Comparison of ENCODE assay signal across 2 cellular contexts in the genomic region with DNA sequence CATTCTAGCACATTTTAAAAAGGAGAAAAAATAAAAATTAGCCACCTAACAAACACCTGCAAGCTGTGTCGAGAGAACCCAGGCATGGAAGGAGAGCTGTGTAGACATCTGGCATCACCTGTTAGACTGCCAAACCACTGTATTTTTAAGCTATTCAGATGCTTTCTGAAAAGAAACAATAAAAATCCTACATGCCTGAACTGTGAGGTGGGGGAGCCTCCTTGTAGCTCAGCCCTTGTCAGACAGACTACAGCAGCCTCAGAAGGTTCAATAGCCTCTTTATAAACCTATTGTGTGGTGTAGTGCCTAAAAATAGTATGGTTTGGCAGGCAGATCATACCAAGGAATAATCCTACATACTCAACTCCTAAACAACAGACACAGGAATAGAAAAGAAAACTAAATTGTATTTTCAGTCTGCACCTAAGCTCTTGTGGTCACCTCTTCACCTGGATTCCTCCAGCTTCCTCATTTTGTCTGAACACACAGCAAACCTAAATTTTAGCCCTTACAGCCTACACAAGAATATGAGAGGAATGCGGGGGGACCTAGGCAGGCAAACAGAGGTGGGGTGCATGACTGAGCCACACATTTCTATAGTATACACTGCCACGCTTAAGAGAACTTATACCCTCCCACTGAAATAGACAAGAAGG.
TF ChIP-seq lines count a peak whose summit lies in the region.

No MANE protein-coding gene starts in this region.

TF ChIP-seq in SK-N-SH treated with all-trans-retinoic acid at 6 μM for 48 hours, 23 proteins besides CTCF, POLR2A, EP300 and RAD21 (continued from another document):
- TF ChIP-seq BACH2 (CRISPR knock-in tag; IDR thresholded peaks at IDR 0.05; ENCODE audit: borderline replicate concordance) (no peak), TSHZ2 (CRISPR knock-in tag; IDR thresholded peaks at IDR 0.05) (no peak), ZFP30 (CRISPR knock-in tag; IDR thresholded peaks at IDR 0.05) (no peak), SNAI2 (CRISPR knock-in tag; IDR thresholded peaks at IDR 0.05) (no peak), ZC3H10 (CRISPR knock-in tag; IDR thresholded peaks at IDR 0.05) (no peak), RARB (CRISPR knock-in tag; IDR thresholded peaks at IDR 0.05) (no peak), ZNF8 (CRISPR knock-in tag; IDR thresholded peaks at IDR 0.05) (no peak), ZNF70 (CRISPR knock-in tag; IDR thresholded peaks at IDR 0.05) (no peak), CSDC2 (CRISPR knock-in tag; IDR thresholded peaks at IDR 0.05) (no peak), OSR1 (CRISPR knock-in tag; IDR thresholded peaks at IDR 0.05) (no peak), PATZ1 (CRISPR knock-in tag; IDR thresholded peaks at IDR 0.05; ENCODE audit: borderline replicate concordance) (no peak), CREB5 (CRISPR knock-in tag; IDR thresholded peaks at IDR 0.05; ENCODE audit: low read depth) (no peak), GLIS3 (CRISPR knock-in tag; IDR thresholded peaks at IDR 0.05) (no peak), ESRRG (CRISPR knock-in tag; IDR thresholded peaks at IDR 0.05) (no peak), ARNTL (CRISPR knock-in tag; IDR thresholded peaks at IDR 0.05; ENCODE audit: borderline replicate concordance, low read depth) (no peak)
- TF ChIP-seq, protein P1, sequence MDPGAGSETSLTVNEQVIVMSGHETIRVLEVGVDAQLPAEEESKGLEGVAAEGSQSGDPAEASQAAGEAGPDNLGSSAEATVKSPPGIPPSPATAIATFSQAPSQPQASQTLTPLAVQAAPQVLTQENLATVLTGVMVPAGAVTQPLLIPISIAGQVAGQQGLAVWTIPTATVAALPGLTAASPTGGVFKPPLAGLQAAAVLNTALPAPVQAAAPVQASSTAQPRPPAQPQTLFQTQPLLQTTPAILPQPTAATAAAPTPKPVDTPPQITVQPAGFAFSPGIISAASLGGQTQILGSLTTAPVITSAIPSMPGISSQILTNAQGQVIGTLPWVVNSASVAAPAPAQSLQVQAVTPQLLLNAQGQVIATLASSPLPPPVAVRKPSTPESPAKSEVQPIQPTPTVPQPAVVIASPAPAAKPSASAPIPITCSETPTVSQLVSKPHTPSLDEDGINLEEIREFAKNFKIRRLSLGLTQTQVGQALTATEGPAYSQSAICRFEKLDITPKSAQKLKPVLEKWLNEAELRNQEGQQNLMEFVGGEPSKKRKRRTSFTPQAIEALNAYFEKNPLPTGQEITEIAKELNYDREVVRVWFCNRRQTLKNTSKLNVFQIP (CRISPR knock-in tag; IDR thresholded peaks at IDR 0.05; ENCODE audit: borderline replicate concordance, low read depth) = no peak

TF ChIP-seq in SK-N-SH, 30 proteins besides CTCF, POLR2A, EP300 and RAD21 (continued from another document):
- no peak for TF ChIP-seq TCF12 (IDR thresholded peaks at IDR 0.05)
- TF ChIP-seq, protein P2, sequence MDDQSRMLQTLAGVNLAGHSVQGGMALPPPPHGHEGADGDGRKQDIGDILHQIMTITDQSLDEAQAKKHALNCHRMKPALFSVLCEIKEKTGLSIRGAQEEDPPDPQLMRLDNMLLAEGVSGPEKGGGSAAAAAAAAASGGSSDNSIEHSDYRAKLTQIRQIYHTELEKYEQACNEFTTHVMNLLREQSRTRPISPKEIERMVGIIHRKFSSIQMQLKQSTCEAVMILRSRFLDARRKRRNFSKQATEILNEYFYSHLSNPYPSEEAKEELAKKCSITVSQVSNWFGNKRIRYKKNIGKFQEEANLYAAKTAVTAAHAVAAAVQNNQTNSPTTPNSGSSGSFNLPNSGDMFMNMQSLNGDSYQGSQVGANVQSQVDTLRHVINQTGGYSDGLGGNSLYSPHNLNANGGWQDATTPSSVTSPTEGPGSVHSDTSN (IDR thresholded peaks at IDR 0.05) = no peak
- TF ChIP-seq ZBTB33 (IDR thresholded peaks at IDR 0.05; ENCODE audit: borderline replicate concordance, low read depth) = no peak
- no peak for TF ChIP-seq GABPA (IDR thresholded peaks at IDR 0.05; ENCODE audit: low read depth)
- TF ChIP-seq NFIC (IDR thresholded peaks at IDR 0.05; ENCODE audit: borderline replicate concordance) = no peak
- TF ChIP-seq, protein P3, sequence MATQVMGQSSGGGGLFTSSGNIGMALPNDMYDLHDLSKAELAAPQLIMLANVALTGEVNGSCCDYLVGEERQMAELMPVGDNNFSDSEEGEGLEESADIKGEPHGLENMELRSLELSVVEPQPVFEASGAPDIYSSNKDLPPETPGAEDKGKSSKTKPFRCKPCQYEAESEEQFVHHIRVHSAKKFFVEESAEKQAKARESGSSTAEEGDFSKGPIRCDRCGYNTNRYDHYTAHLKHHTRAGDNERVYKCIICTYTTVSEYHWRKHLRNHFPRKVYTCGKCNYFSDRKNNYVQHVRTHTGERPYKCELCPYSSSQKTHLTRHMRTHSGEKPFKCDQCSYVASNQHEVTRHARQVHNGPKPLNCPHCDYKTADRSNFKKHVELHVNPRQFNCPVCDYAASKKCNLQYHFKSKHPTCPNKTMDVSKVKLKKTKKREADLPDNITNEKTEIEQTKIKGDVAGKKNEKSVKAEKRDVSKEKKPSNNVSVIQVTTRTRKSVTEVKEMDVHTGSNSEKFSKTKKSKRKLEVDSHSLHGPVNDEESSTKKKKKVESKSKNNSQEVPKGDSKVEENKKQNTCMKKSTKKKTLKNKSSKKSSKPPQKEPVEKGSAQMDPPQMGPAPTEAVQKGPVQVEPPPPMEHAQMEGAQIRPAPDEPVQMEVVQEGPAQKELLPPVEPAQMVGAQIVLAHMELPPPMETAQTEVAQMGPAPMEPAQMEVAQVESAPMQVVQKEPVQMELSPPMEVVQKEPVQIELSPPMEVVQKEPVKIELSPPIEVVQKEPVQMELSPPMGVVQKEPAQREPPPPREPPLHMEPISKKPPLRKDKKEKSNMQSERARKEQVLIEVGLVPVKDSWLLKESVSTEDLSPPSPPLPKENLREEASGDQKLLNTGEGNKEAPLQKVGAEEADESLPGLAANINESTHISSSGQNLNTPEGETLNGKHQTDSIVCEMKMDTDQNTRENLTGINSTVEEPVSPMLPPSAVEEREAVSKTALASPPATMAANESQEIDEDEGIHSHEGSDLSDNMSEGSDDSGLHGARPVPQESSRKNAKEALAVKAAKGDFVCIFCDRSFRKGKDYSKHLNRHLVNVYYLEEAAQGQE (IDR thresholded peaks at IDR 0.05; ENCODE audit: low read depth, low read length) = no peak
- no peak for TF ChIP-seq ELF1 (IDR thresholded peaks at IDR 0.05)
- TF ChIP-seq, protein P4, sequence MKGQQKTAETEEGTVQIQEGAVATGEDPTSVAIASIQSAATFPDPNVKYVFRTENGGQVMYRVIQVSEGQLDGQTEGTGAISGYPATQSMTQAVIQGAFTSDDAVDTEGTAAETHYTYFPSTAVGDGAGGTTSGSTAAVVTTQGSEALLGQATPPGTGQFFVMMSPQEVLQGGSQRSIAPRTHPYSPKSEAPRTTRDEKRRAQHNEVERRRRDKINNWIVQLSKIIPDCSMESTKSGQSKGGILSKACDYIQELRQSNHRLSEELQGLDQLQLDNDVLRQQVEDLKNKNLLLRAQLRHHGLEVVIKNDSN (IDR thresholded peaks at IDR 0.05; ENCODE audit: borderline replicate concordance, low read depth) = no peak
- TF ChIP-seq POLR2AphosphoS5 (IDR thresholded peaks at IDR 0.05; ENCODE audit: low read depth, low read length) = no peak
- no peak for TF ChIP-seq TAF1 (IDR thresholded peaks at IDR 0.05; ENCODE audit: borderline replicate concordance, low read depth, low read length)
